In the genomic region with DNA sequence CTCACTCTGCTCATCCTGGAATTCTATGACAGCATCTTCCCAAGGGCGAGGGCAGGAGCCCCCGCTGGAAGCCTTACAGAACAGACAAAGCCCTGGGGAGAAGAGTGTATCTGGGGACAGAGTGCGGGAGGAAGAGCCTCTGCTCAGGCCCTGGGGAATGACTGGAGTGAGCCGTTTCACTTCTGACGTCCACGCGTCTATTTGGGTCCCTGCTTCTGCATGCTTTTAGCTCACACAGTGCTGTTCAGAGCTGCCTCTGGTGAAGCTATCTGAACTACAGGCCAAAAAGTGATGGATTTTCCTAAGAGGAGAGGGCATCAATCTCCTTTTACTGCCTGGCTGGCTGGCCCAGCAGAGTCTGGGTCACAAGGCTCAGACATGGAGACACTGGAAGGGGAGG, we compare ENCODE assay signal across 19 cellular contexts.
A peak's percentile ranks its signal among the peaks of the same experiment; 100 is the strongest.
DNase-seq lines count a peak whose midpoint lies in the region; ATAC-seq and TF ChIP-seq lines count a peak whose summit lies in the region.
"Had no signal": no experiment of that assay in that cellular context is flagged by ENCODE, and none has a peak within 500 bp of the region (broad histone marks: within the 10 kb centered on the region; RNA-seq: fewer than 3 reads in every experiment).

No MANE protein-coding gene starts in this region.

- H3K9me3 ChIP-seq in adrenal gland (replicated peaks in 1 of 3) (no peaks in the 10 kb centered on the region), heart left ventricle (no peaks in the 10 kb centered on the region), tibial artery (no peaks in the 10 kb centered on the region)
- H3K9me3 ChIP-seq: Caco-2 had no signal

- H3K4me3 ChIP-seq in adrenal gland (no peak overlapping the region), heart left ventricle (no peak overlapping the region), tibial artery (no peak overlapping the region)
- H3K4me3 ChIP-seq: GM23248, HAP-1, SK-N-MC had no signal

- 60 to 78% (median 68%) methylated on average over 7 of the region's 7 CpGs for WGBS in adrenal gland, 4 donors
- 59 to 75% (median 66%) methylated on average over 7 of the region's 7 CpGs for WGBS in heart left ventricle, 4 donors

- peak; percentile 34 to 76 (median 36) for ATAC-seq in heart left ventricle
- ATAC-seq in GM21717 (IDR thresholded peaks at IDR 0.05; ENCODE audit: unreplicated experiment), result no peak
- ATAC-seq in GM18505 (IDR thresholded peaks at IDR 0.05; ENCODE audit: unreplicated experiment), result no peak

- TF ChIP-seq POLR2A in adrenal gland (IDR thresholded peaks at IDR 0.05) (no peak), heart left ventricle (IDR thresholded peaks at IDR 0.05) (no peak), GM18505 (IDR thresholded peaks at IDR 0.05; ENCODE audit: borderline replicate concordance, extremely low read depth, insufficient read depth, insufficient read length) (no peak)

- H3K27ac ChIP-seq in adrenal gland, result peak overlapping the region in 2 of 5 donors; percentile 3 to 72
- H3K27ac ChIP-seq in heart left ventricle, result peak overlapping the region in 7 of 12 donors; percentile 19 to 59 (median 41)
- H3K27ac ChIP-seq in tibial artery, result peak overlapping the region; percentile 57 to 73
- H3K27ac ChIP-seq: GM23248, SK-N-MC had no signal

- no peaks in the 10 kb centered on the region for H3K27me3 ChIP-seq in adrenal gland
- no peaks in the 10 kb centered on the region for H3K27me3 ChIP-seq in heart left ventricle
- no peaks in the 10 kb centered on the region for H3K27me3 ChIP-seq in tibial artery

- intact Hi-C loops in adrenal gland (cut with DNase I), result no loop called here
- intact Hi-C loops in heart left ventricle (cut with DNase I), result loop anchor here in 1 of 10 donors (10.0 kb wide), 1 partner anchor 270 kb away; no protein-coding TSS in a partner anchor
- intact Hi-C loops in tibial artery (cut with DNase I; ENCODE audit: low total_unique reads), result loop anchor here (5.0 kb wide), 1 partner anchor 42 kb away; no protein-coding TSS in a partner anchor

- TF ChIP-seq CTCF in adrenal gland (IDR thresholded peaks at IDR 0.05), result no peak
- no peak for TF ChIP-seq CTCF in heart left ventricle (IDR thresholded peaks at IDR 0.05)
- no peak for TF ChIP-seq CTCF in tibial artery (IDR thresholded peaks at IDR 0.05)

- H3K4me1 ChIP-seq in adrenal gland (replicated peaks in 1 of 2), result no peaks in the 10 kb centered on the region
- peaks cover 0 to 32% (median 7%) of the 10 kb centered on the region in 12 donors for H3K4me1 ChIP-seq in heart left ventricle
- peaks cover 0 to 74% (median 47%) of the 10 kb centered on the region in 4 donors for H3K4me1 ChIP-seq in tibial artery
- H3K4me1 ChIP-seq: Caco-2, HAP-1 had no signal

- H3K36me3 ChIP-seq in adrenal gland (replicated peaks in 1 of 2) (no peaks in the 10 kb centered on the region), heart left ventricle (no peaks in the 10 kb centered on the region), tibial artery (no peaks in the 10 kb centered on the region)
- H3K36me3 ChIP-seq: HAP-1 had no signal

- peak in 4 of 7 donors; percentile 13 to 69 (median 32) for DNase-seq in adrenal gland
- DNase-seq in heart left ventricle, result peak in 4 of 5 donors; percentile 44 to 70 (median 52)
- peak; percentile 60 for DNase-seq in left kidney (ENCODE audit: low read depth, low spot score)
- DNase-seq in tibial artery, result peak in 1 of 2 donors; percentile 78
- DNase-seq in MV-4-11 (lab: John Stamatoyannopoulos, UW), result no peak
- DNase-seq: ACHN; Caco-2; CD4-positive, alpha-beta T cell; GF-D8; KG1; NCI-H1048; NCI-H1694; NCI-H774; SHP77 had no signal

Comparison
In these comparisons a context has a peak if more than half of its experiments do, and no peak if none do; other contexts are left out.
1. ATAC-seq: peak in heart left ventricle (4 of 4); none in GM21717 (single experiment) and GM18505 (single experiment).